ENCODE assay signal across 9 cellular contexts in the genomic region with DNA sequence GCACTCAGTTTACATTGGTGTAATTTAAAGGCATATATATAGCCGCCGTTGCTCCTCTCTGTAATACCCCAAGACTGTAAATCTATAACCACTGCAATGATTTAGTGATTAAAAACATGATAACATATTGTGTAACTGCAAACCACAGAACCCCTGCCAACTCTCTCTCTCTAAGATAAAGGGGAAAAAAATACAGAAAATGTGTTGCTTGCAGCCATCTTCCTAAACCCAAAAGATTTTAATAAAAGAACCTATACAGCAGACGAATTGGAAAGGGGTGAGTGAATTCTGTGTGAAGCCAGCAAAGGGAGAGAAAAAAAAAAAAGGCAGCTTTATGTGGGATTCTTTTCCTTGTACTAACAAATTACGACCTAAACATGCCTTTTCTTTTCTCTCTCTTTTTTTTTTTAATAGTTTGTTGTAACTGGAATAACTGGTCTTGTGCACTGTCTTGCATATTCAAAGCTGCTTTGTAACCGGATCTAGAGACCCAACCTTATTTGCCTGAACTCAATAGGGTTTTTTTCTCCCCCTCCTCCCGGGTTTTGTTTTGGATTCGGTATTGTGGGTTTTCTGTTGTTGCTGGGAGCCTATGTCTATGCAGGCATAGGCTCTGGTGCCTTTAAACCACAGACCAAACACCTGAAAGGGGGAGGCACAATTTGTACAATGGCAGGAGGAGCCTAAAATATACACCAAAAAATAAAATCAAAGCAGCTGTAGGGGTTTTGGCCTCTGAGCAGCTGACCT. TPM values are rescaled to one million over a fixed set of nuclear protein-coding genes. Genes with fewer than 3 reads are reported as not detected.
A peak's percentile ranks its signal among the peaks of the same experiment; 100 is the strongest.
DNase-seq lines count a peak whose midpoint lies in the region; ATAC-seq and TF ChIP-seq lines count a peak whose summit lies in the region.
"Had no signal": no experiment of that assay in that cellular context is flagged by ENCODE, and none has a peak within 500 bp of the region (broad histone marks: within the 10 kb centered on the region; RNA-seq: fewer than 3 reads in every experiment).

No MANE protein-coding gene starts in this region.

- H3K4me1 ChIP-seq in osteoblast (ENCODE audit: insufficient read depth, low read length): peaks cover 72% of the 10 kb centered on the region
- H3K4me1 ChIP-seq in effector memory CD4-positive, alpha-beta T cell (ENCODE audit: control insufficient read depth, insufficient read depth, low read length, poor library complexity, severe bottlenecking): no peaks in the 10 kb centered on the region

- H3K27ac ChIP-seq in dorsolateral prefrontal cortex (peak overlapping the region in 53 of 59 donors; percentile 1 to 96 (median 78)), osteoblast (ENCODE audit: low read depth, low read length) (peak overlapping the region; percentile 87)
- H3K27ac ChIP-seq in effector memory CD4-positive, alpha-beta T cell (ENCODE audit: insufficient read depth, low read length, poor library complexity, severe bottlenecking): no peak overlapping the region

- H3K36me3 Mint-ChIP-seq in natural killer cell: peaks cover 7% of the 10 kb centered on the region

- no peak overlapping the region for H2AFZ ChIP-seq in osteoblast (ENCODE audit: low read length)

- peaks cover 18 to 36% of the 10 kb centered on the region in 2 donors for H3K27me3 Mint-ChIP-seq in natural killer cell (ENCODE audit: low read depth in 2 of 2)

- TF ChIP-seq CTCF in dorsolateral prefrontal cortex (IDR thresholded peaks at IDR 0.05 in 54 of 56, conservative IDR thresholded peaks at IDR 0.05 in 2 of 56; ENCODE audit: low read depth in 1 of 56, partially characterized antibody in 56 of 56): no peak
- TF ChIP-seq CTCF in osteoblast (IDR thresholded peaks at IDR 0.05; ENCODE audit: extremely low read depth, low read depth, low read length): no peak
- TF ChIP-seq CTCF in natural killer cell (IDR thresholded peaks at IDR 0.05): no peak

- peak; percentile 68 for DNase-seq in EH (ENCODE audit: low read depth)
- DNase-seq in NCI-H345 treated with DMSO at 0.1 percent for 48 hours (lab: John Stamatoyannopoulos, UW; ENCODE audit: unreplicated experiment): peak; percentile 46
- DNase-seq in dorsolateral prefrontal cortex: no peak
- peak; percentile 80 for DNase-seq in osteoblast (ENCODE audit: insufficient read length, low spot score, missing footprints)
- no peak for DNase-seq in natural killer cell
- no peak for DNase-seq in effector memory CD4-positive, alpha-beta T cell
- DNase-seq in NCI-H1930 (lab: John Stamatoyannopoulos, UW): no peak
- DNase-seq: stimulated activated naive CD4-positive, alpha-beta T cell had no signal

- no peaks in the 10 kb centered on the region for H3K36me3 ChIP-seq in osteoblast (ENCODE audit: insufficient read depth, low read length)
- H3K36me3 ChIP-seq in effector memory CD4-positive, alpha-beta T cell (ENCODE audit: control insufficient read depth, insufficient read depth, low read length): no peaks in the 10 kb centered on the region

- peaks cover 0 to 12% (median under 1%) of the 10 kb centered on the region in 45 donors for H3K27me3 ChIP-seq in dorsolateral prefrontal cortex
- H3K27me3 ChIP-seq in osteoblast (ENCODE audit: insufficient read depth, low read length): no peaks in the 10 kb centered on the region
- peaks cover 6% of the 10 kb centered on the region for H3K27me3 ChIP-seq in effector memory CD4-positive, alpha-beta T cell (replicated peaks; ENCODE audit: control insufficient read depth, insufficient read depth, low read length, poor library complexity, severe bottlenecking)

- ATAC-seq in GM18868 (IDR thresholded peaks at IDR 0.05; ENCODE audit: unreplicated experiment) (no peak), natural killer cell (no peak)

- H3K9me3 Mint-ChIP-seq in natural killer cell: no peaks in the 10 kb centered on the region

- H3K4me2 ChIP-seq in osteoblast (ENCODE audit: insufficient read depth, low read length): peak overlapping the region; percentile 94

- no peaks in the 10 kb centered on the region for H4K20me1 ChIP-seq in osteoblast (ENCODE audit: insufficient read depth, low read length)

- no peak overlapping the region for H3K4me3 Mint-ChIP-seq in natural killer cell

- H3K79me2 ChIP-seq in osteoblast (ENCODE audit: insufficient read depth, low read length): peaks cover 86% of the 10 kb centered on the region

- no peak overlapping the region for H3K27ac Mint-ChIP-seq in natural killer cell

- intact Hi-C loops in dorsolateral prefrontal cortex (cut with DNase I): no loop called here
- intact Hi-C loops in natural killer cell (cut with micrococcal nuclease): no loop called here

- H3K4me3 ChIP-seq in dorsolateral prefrontal cortex (peak overlapping the region in 30 of 59 donors; percentile 0 to 78 (median 48)), osteoblast (ENCODE audit: insufficient read depth, low read length) (peak overlapping the region; percentile 55)
- no peak overlapping the region for H3K4me3 ChIP-seq in effector memory CD4-positive, alpha-beta T cell (ENCODE audit: insufficient read depth, low read depth, low read length, poor library complexity, severe bottlenecking)

- no peaks in the 10 kb centered on the region for H3K9me3 ChIP-seq in osteoblast (ENCODE audit: low read depth, low read length)
- no peaks in the 10 kb centered on the region for H3K9me3 ChIP-seq in effector memory CD4-positive, alpha-beta T cell (ENCODE audit: control insufficient read depth, low read length)

- H3K4me1 Mint-ChIP-seq in natural killer cell: peaks cover 34 to 37% of the 10 kb centered on the region in 2 donors

RNA-seq across cellular contexts. Expression of a gene that starts 7.0 kb away (rescaled TPM):
- total RNA-seq in dorsolateral prefrontal cortex: 10 to 100 TPM in 109 of 120 experiments, 1 to 10 TPM in 11; 7.3 to 24.4 (median 13.4) TPM
- total RNA-seq in osteoblast: 14.1 and 14.5 TPM in 2 replicates
- total RNA-seq in natural killer cell: 1 to 10 TPM; 5.8 to 7.8 (median 7.5) TPM

Comparison
In these comparisons a context has a peak if more than half of its experiments do, and no peak if none do; other contexts are left out.
1. DNase-seq: peak in EH (single experiment), NCI-H345 treated with DMSO at 0.1 percent for 48 hours (single experiment) and osteoblast (single experiment); none in dorsolateral prefrontal cortex (0 of 10), natural killer cell (single experiment), effector memory CD4-positive, alpha-beta T cell (0 of 3) and NCI-H1930 (0 of 2).